Comparison of ENCODE assay signal across 24 cellular contexts in the genomic region with DNA sequence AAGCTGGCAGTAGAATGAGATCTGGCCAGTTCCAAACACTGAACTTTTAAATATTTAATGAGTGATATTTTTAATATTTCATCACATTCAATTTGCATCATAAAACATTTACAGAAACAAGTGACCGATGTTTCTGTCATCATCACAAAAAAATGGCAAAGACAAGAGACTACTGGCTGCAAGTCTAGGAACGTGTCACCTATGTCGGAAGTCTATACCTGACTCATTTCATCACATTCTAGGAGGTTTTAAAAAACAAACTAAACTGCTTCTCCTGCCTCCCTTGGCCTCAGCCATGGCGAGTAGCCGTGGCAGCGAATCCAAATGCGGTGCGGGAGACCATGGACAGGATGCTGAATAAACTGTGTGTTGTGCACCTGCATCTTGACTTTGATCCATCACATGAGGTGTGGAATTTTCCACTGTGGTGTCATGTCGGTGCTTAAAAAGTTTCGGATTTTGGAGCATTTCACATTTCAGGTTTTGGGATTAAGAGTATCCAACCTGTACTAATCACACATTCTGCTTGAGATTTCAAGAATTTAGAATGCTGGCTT.
"Had no signal": no experiment of that assay in that cellular context is flagged by ENCODE, and none has a peak within 500 bp of the region (broad histone marks: within the 10 kb centered on the region; RNA-seq: fewer than 3 reads in every experiment).

No MANE protein-coding gene starts in this region.

- H3K27ac Mint-ChIP-seq: activated naive CD4-positive, alpha-beta T cell treated with anti-CD3 and anti-CD28 coated beads, Interleukin-2, amount 50 U/mL, for 72 hours; activated T-helper 1 cell treated with anti-CD3 and anti-CD28 coated beads, Interleukin-12 subunit alpha, Interleukin-12 subunit beta, Interleukin-2, Interleukin-4 antibody, amounts not matched to agents 30 ng/mL and 10 ng/mL and 1 ng/mL, durations not matched to agents 14 hours and 24 hours and 36 hours; natural killer cell; stimulated activated naive CD8-positive, alpha-beta T cell treated with anti-CD3 and anti-CD28 coated beads, Interleukin-15, Interleukin-2, amounts not matched to agents 100 ng/mL and 50 ng/mL, for 24 hours; WTC11 had no signal

- H3K4me3 ChIP-seq: ascending aorta, coronary artery, hepatocyte, prostate gland, tibial nerve, uterus had no signal

- H3K9me3 Mint-ChIP-seq: activated naive CD4-positive, alpha-beta T cell treated with anti-CD3 and anti-CD28 coated beads, Interleukin-2, amount 50 U/mL, for 72 hours; activated T-helper 1 cell treated with anti-CD3 and anti-CD28 coated beads, Interleukin-12 subunit alpha, Interleukin-12 subunit beta, Interleukin-2, Interleukin-4 antibody, amounts not matched to agents 30 ng/mL and 10 ng/mL and 1 ng/mL, durations not matched to agents 14 hours and 24 hours and 36 hours; natural killer cell; stimulated activated naive CD8-positive, alpha-beta T cell treated with anti-CD3 and anti-CD28 coated beads, Interleukin-15, Interleukin-2, amounts not matched to agents 100 ng/mL and 50 ng/mL, for 24 hours; WTC11 had no signal

- H3K4me3 Mint-ChIP-seq: activated T-helper 1 cell treated with anti-CD3 and anti-CD28 coated beads, Interleukin-12 subunit alpha, Interleukin-12 subunit beta, Interleukin-2, Interleukin-4 antibody, amounts not matched to agents 30 ng/mL and 10 ng/mL and 1 ng/mL, durations not matched to agents 14 hours and 24 hours and 36 hours; natural killer cell; stimulated activated naive CD8-positive, alpha-beta T cell treated with anti-CD3 and anti-CD28 coated beads, Interleukin-15, Interleukin-2, amounts not matched to agents 100 ng/mL and 50 ng/mL, for 24 hours; WTC11 had no signal

- DNase-seq: activated CD4-positive, alpha-beta T cell treated with anti-CD3 and anti-CD28 coated beads, Interleukin-2, amount 50 U/mL, for 48 hours; brain microvascular endothelial cell; central memory CD4-positive, alpha-beta T cell; erythroblast; glutamatergic neuron; left ventricle myocardium superior; mammary epithelial cell; midbrain; natural killer cell; right cardiac atrium; stimulated activated CD4-positive, alpha-beta T cell treated with anti-CD3 and anti-CD28 coated beads, Interleukin-12 subunit alpha, Interleukin-12 subunit beta, amount 100 ng/mL, for 4 hours; stimulated activated CD4-positive, alpha-beta T cell treated with anti-CD3 and anti-CD28 coated beads, Interleukin-4, amount 100 ng/mL, for 4 hours; T-helper 9 cell; uterus had no signal

- ATAC-seq: left ventricle myocardium superior, natural killer cell, right cardiac atrium, WTC11 had no signal

- H3K27ac ChIP-seq: ascending aorta, brain microvascular endothelial cell, coronary artery, hepatocyte, prostate gland, tibial nerve, uterus had no signal

- H2AFZ ChIP-seq: hepatocyte had no signal

- H3K27me3 ChIP-seq: ascending aorta, brain microvascular endothelial cell, hepatocyte, tibial nerve, uterus had no signal

- H3K36me3 ChIP-seq: ascending aorta, brain microvascular endothelial cell, prostate gland, tibial nerve, uterus had no signal

- H3K4me1 ChIP-seq: ascending aorta, prostate gland had no signal

- H3K36me3 Mint-ChIP-seq: activated naive CD4-positive, alpha-beta T cell treated with anti-CD3 and anti-CD28 coated beads, Interleukin-2, amount 50 U/mL, for 72 hours; natural killer cell; WTC11 had no signal

- H3K9me3 ChIP-seq: ascending aorta, prostate gland, tibial nerve, uterus had no signal

- H3K27me3 Mint-ChIP-seq: stimulated activated naive CD8-positive, alpha-beta T cell treated with anti-CD3 and anti-CD28 coated beads, Interleukin-15, Interleukin-2, amounts not matched to agents 100 ng/mL and 50 ng/mL, for 24 hours had no signal

- H3K4me2 ChIP-seq: hepatocyte had no signal

- FAIRE-seq: frontal cortex had no signal
